1 cellular context compared by ENCODE assay signal in the genomic region with DNA sequence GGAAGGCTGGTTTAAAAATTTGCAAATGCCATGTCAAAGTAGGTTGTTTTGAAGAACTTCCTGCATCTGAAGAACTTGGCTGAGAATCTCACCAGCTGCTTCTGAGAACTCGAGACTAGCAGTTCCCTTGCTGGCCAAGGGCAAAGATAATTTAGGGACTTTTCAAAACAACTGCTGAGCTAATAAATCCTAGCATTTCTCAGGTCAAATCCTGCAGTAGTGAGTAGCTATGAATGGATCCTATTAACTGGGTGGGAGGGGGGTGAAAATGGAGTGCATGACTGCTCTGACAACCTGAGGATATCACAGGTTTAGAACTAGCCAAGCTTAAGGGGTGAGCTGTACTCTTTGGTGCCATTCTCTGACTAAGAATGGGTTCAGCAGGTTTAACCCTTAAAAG.
TF ChIP-seq lines count a peak whose summit lies in the region.

No MANE protein-coding gene starts in this region.

TF ChIP-seq in HepG2, 621 proteins besides CTCF, POLR2A, EP300 and RAD21 (continued from another document):
- TF ChIP-seq UBTF (CRISPR knock-in tag; IDR thresholded peaks at IDR 0.05) = no peak
- TF ChIP-seq ZNF33B (CRISPR knock-in tag; IDR thresholded peaks at IDR 0.05) = no peak
- TF ChIP-seq, protein P1, sequence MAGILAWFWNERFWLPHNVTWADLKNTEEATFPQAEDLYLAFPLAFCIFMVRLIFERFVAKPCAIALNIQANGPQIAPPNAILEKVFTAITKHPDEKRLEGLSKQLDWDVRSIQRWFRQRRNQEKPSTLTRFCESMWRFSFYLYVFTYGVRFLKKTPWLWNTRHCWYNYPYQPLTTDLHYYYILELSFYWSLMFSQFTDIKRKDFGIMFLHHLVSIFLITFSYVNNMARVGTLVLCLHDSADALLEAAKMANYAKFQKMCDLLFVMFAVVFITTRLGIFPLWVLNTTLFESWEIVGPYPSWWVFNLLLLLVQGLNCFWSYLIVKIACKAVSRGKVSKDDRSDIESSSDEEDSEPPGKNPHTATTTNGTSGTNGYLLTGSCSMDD (CRISPR knock-in tag; IDR thresholded peaks at IDR 0.05) = no peak
- no peak for TF ChIP-seq ARNT2 (CRISPR knock-in tag; IDR thresholded peaks at IDR 0.05; ENCODE audit: low read depth)
- no peak for TF ChIP-seq CREB1 (IDR thresholded peaks at IDR 0.05)
- TF ChIP-seq CREB1 (CRISPR knock-in tag; IDR thresholded peaks at IDR 0.05) = no peak
